20 cellular contexts compared by ENCODE assay signal in genomic region chr9:97794666-97795065, GRCh38. TPM values are rescaled to one million over a fixed set of nuclear protein-coding genes. Genes with fewer than 3 reads are reported as not detected.
"Had no signal": no experiment of that assay in that cellular context is flagged by ENCODE, and none has a peak within 500 bp of the region (broad histone marks: within the 10 kb centered on the region; RNA-seq: fewer than 3 reads in every experiment).

No MANE protein-coding gene starts in this region.

- H3K27ac ChIP-seq: coronary artery, gastrocnemius medialis, heart left ventricle, ovary, psoas muscle, right lobe of liver, testis had no signal

- H3K4me1 ChIP-seq: gastrocnemius medialis, heart left ventricle, psoas muscle, right lobe of liver, testis had no signal

- H3K4me1 Mint-ChIP-seq: neural crest cell; stimulated activated memory B cell treated with anti-CD40 and anti-IgM and Interleukin-4, amounts not matched to agents 10 μg/mL and 1 μg/mL and 100 μg/mL, for 72 hours had no signal

- H3K9me3 ChIP-seq: gastrocnemius medialis, heart left ventricle, ovary, psoas muscle, right lobe of liver, testis had no signal

- H3K4me3 Mint-ChIP-seq: activated T-cell treated with anti-CD3 and anti-CD28 coated beads, Interleukin-2, amount 50 U/mL, for 72 hours; neural crest cell; stimulated activated memory B cell treated with anti-CD40 and anti-IgM and Interleukin-4, amounts not matched to agents 10 μg/mL and 1 μg/mL and 100 μg/mL, for 72 hours had no signal

- H3K27me3 Mint-ChIP-seq: stimulated activated memory B cell treated with anti-CD40 and anti-IgM and Interleukin-4, amounts not matched to agents 10 μg/mL and 1 μg/mL and 100 μg/mL, for 72 hours had no signal

- H3K36me3 Mint-ChIP-seq: stimulated activated memory B cell treated with anti-CD40 and anti-IgM and Interleukin-4, amounts not matched to agents 10 μg/mL and 1 μg/mL and 100 μg/mL, for 72 hours had no signal

- H3K36me3 ChIP-seq: gastrocnemius medialis, heart left ventricle, ovary, right lobe of liver had no signal

- DNase-seq: activated CD4-positive, alpha-beta T cell treated with anti-CD3 and anti-CD28 coated beads, Interleukin-2, amount 50 U/mL, for 1 hour; activated CD8-positive, alpha-beta memory T cell treated with anti-CD3 and anti-CD28 coated beads for 24 hours; activated effector memory CD4-positive, alpha-beta T cell treated with anti-CD3 and anti-CD28 coated beads, Interleukin-2, amount 50 U/mL, for 16 hours; activated naive CD4-positive, alpha-beta T cell treated with anti-CD3 and anti-CD28 coated beads, Interleukin-2, amount 50 U/mL, for 16 hours; activated T-cell treated with anti-CD3 and anti-CD28 coated beads, Interleukin-2, amount 50 U/mL, for 72 hours; aorta; gastrocnemius medialis; heart left ventricle; left ventricle myocardium superior; ovary; psoas muscle; right lobe of liver; stimulated activated CD4-positive, alpha-beta T cell treated with anti-CD3 and anti-CD28 coated beads, Interleukin-4, amount 100 ng/mL, for 4 hours; T-helper 1 cell; T-helper 9 cell; testis had no signal

- H3K27ac Mint-ChIP-seq: activated T-cell treated with anti-CD3 and anti-CD28 coated beads, Interleukin-2, amount 50 U/mL, for 72 hours; stimulated activated memory B cell treated with anti-CD40 and anti-IgM and Interleukin-4, amounts not matched to agents 10 μg/mL and 1 μg/mL and 100 μg/mL, for 72 hours had no signal

- H3K9me3 Mint-ChIP-seq: activated T-cell treated with anti-CD3 and anti-CD28 coated beads, Interleukin-2, amount 50 U/mL, for 72 hours; neural crest cell; stimulated activated memory B cell treated with anti-CD40 and anti-IgM and Interleukin-4, amounts not matched to agents 10 μg/mL and 1 μg/mL and 100 μg/mL, for 72 hours had no signal

- H3K27me3 ChIP-seq: ovary, right lobe of liver, testis had no signal

- H3K4me3 ChIP-seq: coronary artery, gastrocnemius medialis, heart left ventricle, ovary, psoas muscle, right lobe of liver, testis had no signal

RNA-seq across cellular contexts. Expression of gene FOXE1, which starts 58.4 kb away (rescaled TPM):
- total RNA-seq: aorta, gastrocnemius medialis, heart left ventricle, left ventricle myocardium superior, mononuclear cell, neural crest cell, ovary, psoas muscle, right lobe of liver had no signal
- polyA plus RNA-seq: aorta, heart left ventricle, ovary, psoas muscle had no signal
